14 cellular contexts compared by ENCODE assay signal in genomic region chr7:110922906-110923305, GRCh38.
DNase-seq lines count a peak whose midpoint lies in the region; ATAC-seq and TF ChIP-seq lines count a peak whose summit lies in the region.
"Had no signal": no experiment of that assay in that cellular context is flagged by ENCODE, and none has a peak within 500 bp of the region (broad histone marks: within the 10 kb centered on the region; RNA-seq: fewer than 3 reads in every experiment).

No MANE protein-coding gene starts in this region.

- DNase-seq in SIG-M5 treated with dmso at 0.1 percent for 504 hours (lab: John Stamatoyannopoulos, UW; ENCODE audit: unreplicated experiment) (peak; percentile 16), SIG-M5 (lab: John Stamatoyannopoulos, UW) (no peak), astrocyte of the cerebellum (ENCODE audit: low read depth) (peak; percentile 6), foreskin keratinocyte (peak; percentile 83 to 91), tibial artery (no peak), right cardiac atrium (no peak)
- DNase-seq: 8988T; activated CD4-positive, alpha-beta T cell treated with anti-CD3 and anti-CD28 coated beads for 48 hours; DMS153; left colon; NCI-H187 treated with DMSO at 0.1 percent for 48 hours; upper lobe of left lung had no signal

- ATAC-seq in foreskin keratinocyte (peak; percentile 99), right cardiac atrium (no peak), HG02885 (IDR thresholded peaks at IDR 0.05; ENCODE audit: poor library complexity, unreplicated experiment) (no peak), HG03571 (IDR thresholded peaks at IDR 0.05; ENCODE audit: unreplicated experiment) (no peak)
- ATAC-seq: left colon had no signal

- 90% methylated on average over 3 of the region's 3 CpGs for WGBS in right cardiac atrium

- H3K4me3 ChIP-seq in astrocyte of the cerebellum (ENCODE audit: low read depth, low read length) (no peak overlapping the region), tibial artery (no peak overlapping the region), right cardiac atrium (ENCODE audit: low read length) (no peak overlapping the region)
- H3K4me3 ChIP-seq: upper lobe of left lung had no signal

- H3K27me3 ChIP-seq in foreskin keratinocyte (no peaks in the 10 kb centered on the region), tibial artery (no peaks in the 10 kb centered on the region), right cardiac atrium (ENCODE audit: control insufficient read depth, insufficient read depth) (no peaks in the 10 kb centered on the region)
- H3K27me3 ChIP-seq: upper lobe of left lung had no signal

- TF ChIP-seq CTCF in astrocyte of the cerebellum (IDR thresholded peaks at IDR 0.05; ENCODE audit: low read depth, low read length, missing control alignments) (no peak), foreskin keratinocyte (conservative IDR thresholded peaks at IDR 0.05) (no peak), tibial artery (IDR thresholded peaks at IDR 0.05) (no peak)

- H3K9me3 ChIP-seq in tibial artery (no peaks in the 10 kb centered on the region), right cardiac atrium (ENCODE audit: control insufficient read depth, low read length) (no peaks in the 10 kb centered on the region)
- H3K9me3 ChIP-seq: upper lobe of left lung had no signal

- in situ Hi-C loops in astrocyte of the cerebellum (cut with HindIII; ENCODE audit: low sequenced_read_pairs), result no loop called here

- intact Hi-C loops in tibial artery (cut with DNase I; ENCODE audit: low total_unique reads) (no loop called here), right cardiac atrium (cut with DNase I) (no loop called here)

- H3K36me3 ChIP-seq in tibial artery, result no peaks in the 10 kb centered on the region
- H3K36me3 ChIP-seq: upper lobe of left lung had no signal

- H3K4me1 ChIP-seq in foreskin keratinocyte (peaks cover 16% of the 10 kb centered on the region), tibial artery (peaks cover 0 to 35% (median 9%) of the 10 kb centered on the region in 4 donors), right cardiac atrium (ENCODE audit: control insufficient read depth, insufficient read depth, low read length) (no peaks in the 10 kb centered on the region)
- H3K4me1 ChIP-seq: upper lobe of left lung had no signal

- H3K27ac ChIP-seq in foreskin keratinocyte (peak overlapping the region; percentile 56), tibial artery (peak overlapping the region; percentile 10 to 38), right cardiac atrium (ENCODE audit: low read length) (no peak overlapping the region)
- H3K27ac ChIP-seq: upper lobe of left lung had no signal

Comparison
In these comparisons a context has a peak if more than half of its experiments do, and no peak if none do; other contexts are left out.
1. DNase-seq: peak in SIG-M5 treated with dmso at 0.1 percent for 504 hours (single experiment), astrocyte of the cerebellum (single experiment) and foreskin keratinocyte (2 of 2); none in SIG-M5 (single experiment), tibial artery (0 of 2) and right cardiac atrium (0 of 3).